22 cellular contexts compared by ENCODE assay signal in the genomic region with DNA sequence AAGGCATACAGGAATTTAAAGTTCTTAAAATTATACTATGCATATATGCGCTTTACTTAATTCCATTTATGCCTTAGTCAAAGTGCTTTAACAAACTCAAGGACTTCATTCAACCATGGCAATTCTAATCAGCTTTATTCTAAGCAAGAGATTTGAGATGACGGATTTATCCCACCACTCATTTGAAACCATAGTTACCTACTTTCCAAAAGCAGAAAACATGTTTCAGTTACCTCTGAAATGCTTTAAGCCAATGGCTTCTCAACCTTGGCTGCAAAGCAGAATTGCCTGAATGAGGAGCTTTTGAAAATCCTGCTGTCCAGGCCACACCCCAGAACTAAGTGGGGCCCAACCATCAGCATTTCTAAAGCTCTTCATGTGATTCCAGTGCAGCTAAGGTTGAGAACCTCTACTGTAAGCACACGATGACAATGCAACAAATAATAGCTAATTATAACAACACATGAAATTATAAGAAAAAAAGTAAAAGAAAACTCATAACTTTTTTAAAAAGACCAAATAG. TPM values are rescaled to one million over a fixed set of nuclear protein-coding genes. Genes with fewer than 3 reads are reported as not detected.
A peak's percentile ranks its signal among the peaks of the same experiment; 100 is the strongest.
DNase-seq lines count a peak whose midpoint lies in the region; ATAC-seq, FAIRE-seq and TF ChIP-seq lines count a peak whose summit lies in the region.
"Had no signal": no experiment of that assay in that cellular context is flagged by ENCODE, and none has a peak within 500 bp of the region (broad histone marks: within the 10 kb centered on the region; RNA-seq: fewer than 3 reads in every experiment).

No MANE protein-coding gene starts in this region.

- no peak for TF ChIP-seq CTCF in K562 (IDR thresholded peaks at IDR 0.05 in 2 of 3, conservative IDR thresholded peaks at IDR 0.05 in 1 of 3; ENCODE audit: insufficient read depth in 2 of 3, low read depth in 1 of 3, low read length in 3 of 3)
- TF ChIP-seq CTCF in keratinocyte (optimal IDR thresholded peaks at IDR 0.05 in 1 of 3, IDR thresholded peaks at IDR 0.05 in 1 of 3, conservative IDR thresholded peaks at IDR 0.05 in 1 of 3; ENCODE audit: extremely low read depth in 1 of 3, insufficient read depth in 2 of 3, low read length in 3 of 3): no peak

- intact Hi-C loops in K562 (cut with micrococcal nuclease): no loop called here

- TF ChIP-seq RAD21 in K562 (CRISPR knock-in tag; conservative IDR thresholded peaks at IDR 0.05 in 1 of 2, IDR thresholded peaks at IDR 0.05 in 1 of 2): no peak

- H3K9ac ChIP-seq in K562 (ENCODE audit: insufficient read depth in 1 of 2, low read depth in 2 of 2, low read length in 2 of 2) (no peak overlapping the region), keratinocyte (ENCODE audit: control insufficient read depth, extremely low read depth, insufficient read depth, low read length) (no peak overlapping the region)
- H3K9ac ChIP-seq: GM23248 had no signal

- no peaks in the 10 kb centered on the region for H3K4me1 ChIP-seq in K562 (replicated peaks in 1 of 2; ENCODE audit: control insufficient read depth in 2 of 2, insufficient read depth in 2 of 2, low read length in 2 of 2)
- no peaks in the 10 kb centered on the region for H3K4me1 ChIP-seq in keratinocyte (ENCODE audit: control insufficient read depth, extremely low read depth, insufficient read depth, low read length)
- H3K4me1 ChIP-seq: Peyer's patch, SJCRH30 had no signal

- H3K36me3 ChIP-seq in H7 (replicated peaks; ENCODE audit: control insufficient read depth, insufficient read depth, low read length) (no peaks in the 10 kb centered on the region), K562 (ENCODE audit: control insufficient read depth, insufficient read depth, low read length) (no peaks in the 10 kb centered on the region), keratinocyte (ENCODE audit: control insufficient read depth in 2 of 2, extremely low read depth in 1 of 2, insufficient read depth in 2 of 2, low read length in 2 of 2) (no peaks in the 10 kb centered on the region)
- H3K36me3 ChIP-seq: Peyer's patch had no signal

- H3K79me2 ChIP-seq in K562 (ENCODE audit: control insufficient read depth, insufficient read depth, low read length) (no peaks in the 10 kb centered on the region), keratinocyte (ENCODE audit: control insufficient read depth, insufficient read depth, low read length) (no peaks in the 10 kb centered on the region)

- POLR2A ChIA-PET in K562 (lab: Yijun Ruan, JAX): no interaction called here

- dilution Hi-C loops in keratinocyte (cut with MboI; ENCODE audit: extremely low pct_ligation_motif_present, low sequenced_read_pairs): no loop called here

- H3K27me3 Mint-ChIP-seq in activated CD8-positive, alpha-beta memory T cell treated with anti-CD3 and anti-CD28 coated beads, Interleukin-2, amount 10 ng/mL, durations not matched to agents 7 days and 5 days: peaks cover 5% of the 10 kb centered on the region

- no TSS peak for BruUV-seq in K562 (replicated peaks; lab: Mats Ljungman, UMichigan)

- CTCF ChIA-PET in K562 (lab: Yijun Ruan, JAX; ENCODE audit: low intra/inter-chr PET ratio): no interaction called here
- CTCF ChIA-PET in activated CD8-positive, alpha-beta memory T cell treated with anti-CD3 and anti-CD28 coated beads, Interleukin-2, amount 10 ng/mL, durations not matched to agents 7 days and 5 days (lab: Charles Lee): no interaction called here

- H2AFZ ChIP-seq in K562 (ENCODE audit: low read depth, low read length) (no peak overlapping the region), keratinocyte (ENCODE audit: control insufficient read depth, low read length) (no peak overlapping the region)
- H2AFZ ChIP-seq: GM23248 had no signal

- H3K9me3 ChIP-seq in K562 (replicated peaks; ENCODE audit: control insufficient read depth, insufficient read depth, low read depth, low read length) (no peaks in the 10 kb centered on the region), keratinocyte (ENCODE audit: control insufficient read depth, low read depth, low read length) (no peaks in the 10 kb centered on the region)
- H3K9me3 ChIP-seq: Peyer's patch, SJCRH30 had no signal

- ATAC-seq in K562 (peak; percentile 36; the same call in 1 of the 3 replicates), GM21526 (IDR thresholded peaks at IDR 0.05; ENCODE audit: low FRiP score, unreplicated experiment) (no peak)
- ATAC-seq in activated CD8-positive, alpha-beta memory T cell treated with anti-CD3 and anti-CD28 coated beads, Interleukin-2, amount 10 ng/mL, durations not matched to agents 7 days and 5 days: no peak
- ATAC-seq: GM12878 had no signal

- no peak overlapping the region for H3K27ac Mint-ChIP-seq in activated CD8-positive, alpha-beta memory T cell treated with anti-CD3 and anti-CD28 coated beads, Interleukin-2, amount 10 ng/mL, durations not matched to agents 7 days and 5 days
- H3K27ac Mint-ChIP-seq: CD8-positive, alpha-beta memory T cell; IgD-negative memory B cell had no signal

- no peaks in the 10 kb centered on the region for H3K27me3 ChIP-seq in H7 (ENCODE audit: control insufficient read depth, insufficient read depth, low read length)
- no peaks in the 10 kb centered on the region for H3K27me3 ChIP-seq in K562 (ENCODE audit: control insufficient read depth in 2 of 2, insufficient read depth in 2 of 2, low read length in 2 of 2)
- no peaks in the 10 kb centered on the region for H3K27me3 ChIP-seq in keratinocyte (ENCODE audit: control insufficient read depth, extremely low read depth, insufficient read depth, low read length)
- H3K27me3 ChIP-seq: Peyer's patch, SJCRH30 had no signal

- in situ Hi-C loops in K562 (cut with MboI): no loop called here

- FAIRE-seq in K562 (lab: Jason Lieb, UNC) (peak; percentile 56), keratinocyte (lab: Jason Lieb, UNC) (peak; percentile 5)
- FAIRE-seq: GM12878 had no signal

- H3K4me2 ChIP-seq in K562 (ENCODE audit: insufficient read depth, low read length) (no peak overlapping the region), keratinocyte (ENCODE audit: control insufficient read depth, extremely low read depth, insufficient read depth, low read depth, low read length) (no peak overlapping the region)

- H3K27ac ChIP-seq in K562 (ENCODE audit: extremely low read depth, low read depth, low read length) (no peak overlapping the region), keratinocyte (ENCODE audit: control insufficient read depth, insufficient read depth, low read length) (no peak overlapping the region)
- H3K27ac ChIP-seq: C4-2B, GM23248, Peyer's patch, SJCRH30 had no signal

- no peak for TF ChIP-seq POLR2A in K562 (conservative IDR thresholded peaks at IDR 0.05)

- no peaks in the 10 kb centered on the region for H3K36me3 Mint-ChIP-seq in activated CD8-positive, alpha-beta memory T cell treated with anti-CD3 and anti-CD28 coated beads, Interleukin-2, amount 10 ng/mL, durations not matched to agents 7 days and 5 days
- H3K36me3 Mint-ChIP-seq: CD8-positive, alpha-beta memory T cell; IgD-negative memory B cell had no signal

- no peaks in the 10 kb centered on the region for H3K9me3 Mint-ChIP-seq in activated CD8-positive, alpha-beta memory T cell treated with anti-CD3 and anti-CD28 coated beads, Interleukin-2, amount 10 ng/mL, durations not matched to agents 7 days and 5 days (ENCODE audit: low read depth)
- H3K9me3 Mint-ChIP-seq: CD8-positive, alpha-beta memory T cell; IgD-negative memory B cell had no signal

- H3K4me3 ChIP-seq in H7 (ENCODE audit: insufficient read depth, low read depth, low read length) (no peak overlapping the region), K562 (no peak overlapping the region), keratinocyte (ENCODE audit: control insufficient read depth in 2 of 3, extremely low read depth in 1 of 3, insufficient read depth in 2 of 3, low read depth in 1 of 3, low read length in 3 of 3) (no peak overlapping the region)
- H3K4me3 ChIP-seq: GM12878, GM23248, Peyer's patch, SJCRH30 had no signal

- no peak for TF ChIP-seq EP300 in K562 (IDR thresholded peaks at IDR 0.05; ENCODE audit: low read length)

- 37% methylated on average over 3 of the region's 3 CpGs for WGBS in K562 (ENCODE audit: insufficient coverage, low coverage, missing lambda C conversion rate)

- no peaks in the 10 kb centered on the region for H3K9me1 ChIP-seq in K562 (ENCODE audit: control insufficient read depth, insufficient read depth, low read length)
- H3K9me1 ChIP-seq in keratinocyte (ENCODE audit: control insufficient read depth, extremely low read depth, insufficient read depth, low read length): no peaks in the 10 kb centered on the region

- DNase-seq in D341Med (ENCODE audit: low spot score) (peak; percentile 30), H7 (peak; percentile 13), K562 (ENCODE audit: extremely low read depth in 1 of 4, low spot score in 3 of 4) (no peak), keratinocyte (ENCODE audit: low read depth, low spot score) (no peak), NCI-H1092 (lab: John Stamatoyannopoulos, UW) (no peak), A172 (ENCODE audit: low spot score) (no peak)
- DNase-seq in activated CD8-positive, alpha-beta memory T cell treated with anti-CD3 and anti-CD28 coated beads, Interleukin-2, amount 10 ng/mL, durations not matched to agents 7 days and 5 days: no peak
- DNase-seq: 8988T; CD8-positive, alpha-beta memory T cell; GM23248; Karpas-422; MV-4-11; NCI-H1694; NCI-H2081 treated with DMSO at 0.1 percent for 48 hours; NCI-H510A; NCI-H748 treated with DMSO at 0.1 percent for 48 hours; Peyer's patch; SJCRH30 had no signal

- H3K4me3 Mint-ChIP-seq in activated CD8-positive, alpha-beta memory T cell treated with anti-CD3 and anti-CD28 coated beads, Interleukin-2, amount 10 ng/mL, durations not matched to agents 7 days and 5 days: no peak overlapping the region
- H3K4me3 Mint-ChIP-seq: CD8-positive, alpha-beta memory T cell; IgD-negative memory B cell had no signal

- H4K20me1 ChIP-seq in K562 (replicated peaks; ENCODE audit: control insufficient read depth, insufficient read depth, low read length) (no peaks in the 10 kb centered on the region), keratinocyte (ENCODE audit: control insufficient read depth, extremely low read depth, insufficient read depth, low read length) (no peaks in the 10 kb centered on the region)

- no peaks in the 10 kb centered on the region for H3K4me1 Mint-ChIP-seq in activated CD8-positive, alpha-beta memory T cell treated with anti-CD3 and anti-CD28 coated beads, Interleukin-2, amount 10 ng/mL, durations not matched to agents 7 days and 5 days
- H3K4me1 Mint-ChIP-seq: CD8-positive, alpha-beta memory T cell; IgD-negative memory B cell had no signal

RNA-seq across cellular contexts. Expression of a gene that starts 44.6 kb away (rescaled TPM):
- total RNA-seq in H7 (2014; rRNA removed; shearing (Covaris generic)): 3.1 and 3.7 TPM in 2 replicates
- 3.6 and 9.3 TPM in 2 replicates for total RNA-seq in K562 (2011; cell fraction: chromatin; rRNA removed; ENCODE audit: low replicate concordance)
- total RNA-seq in K562 (2011; cell fraction: nucleolus; rRNA removed): 1.3 and 1.4 TPM in 2 replicates
- 2.1 and 6.4 TPM in 2 replicates for total RNA-seq in K562 (2011; cell fraction: nucleoplasm; rRNA removed)
- 1.5 and 2.0 TPM in 2 replicates for total RNA-seq in K562 (2014; rRNA removed)
- total RNA-seq in K562 (2014; rRNA removed; fragmentation: Illumina TruSeq; extraction: Trizol): 2.1 and 2.3 TPM in 2 replicates
- total RNA-seq in K562 (2015; rRNA removed; fragmentation: Illumina TruSeq; extraction: Trizol): 1.6 and 2.6 TPM in 2 replicates
- total RNA-seq in K562 (2021): 1.7 and 2.1 TPM in 2 replicates
- 0.41 and 1.7 TPM in 2 replicates for polyA plus RNA-seq in K562 (2011; rRNA removed)
- 0.24 and 0.45 TPM in 2 replicates for polyA plus RNA-seq in K562 (2011; cell fraction: cytosol; rRNA removed)
- 0.65 and 2.3 TPM in 2 replicates for polyA plus RNA-seq in K562 (2011; cell fraction: nucleus; rRNA removed)
- 1.7 and 2.5 TPM in 2 replicates for polyA plus RNA-seq in K562 (2012)
- polyA plus RNA-seq in K562 (2014; fragmentation: Illumina TruSeq; extraction: Trizol): 1.5 TPM in 2 replicates
- under 1 TPM; 0.63 to 0.78 TPM for polyA plus RNA-seq in K562 (2014; fragmentation: Nextera tagmentation; extraction: Ambion mirVana)
- polyA plus RNA-seq in K562 (2014; rRNA removed): 0.80 and 1.2 TPM in 2 replicates
- polyA minus RNA-seq in K562 (2011; rRNA and poly(A)+ RNA removed): 0.75 and 3.4 TPM in 2 replicates
- 1.3 TPM in 1 of 2 replicates, not detected in the other for polyA minus RNA-seq in K562 (2011; cell fraction: cytosol; rRNA and poly(A)+ RNA removed)
- 0.33 and 1.8 TPM in 2 replicates for polyA minus RNA-seq in K562 (2011; cell fraction: nucleus; rRNA and poly(A)+ RNA removed)
- 3.8 to 8.1 TPM (median 6.4 TPM) in 3 replicates for polyA plus RNA-seq in keratinocyte
- 2.7 TPM for polyA plus RNA-seq in keratinocyte (2011; ENCODE audit: low read depth)
- 3.0 and 3.4 TPM in 2 replicates for polyA plus RNA-seq in keratinocyte (2011; cell fraction: cytosol; rRNA removed)
- 8.7 and 10.7 TPM in 2 replicates for polyA plus RNA-seq in keratinocyte (2011; cell fraction: nucleus; rRNA removed)
- polyA plus RNA-seq in keratinocyte (2012; ENCODE audit: low replicate concordance): 0.68 and 5.3 TPM in 2 replicates
- 4.4 to 8.6 TPM (median 6.7 TPM) in 3 replicates for polyA minus RNA-seq in keratinocyte
- polyA minus RNA-seq in keratinocyte (2011; cell fraction: cytosol; rRNA and poly(A)+ RNA removed): 9.4 TPM
- polyA minus RNA-seq in keratinocyte (2011; cell fraction: nucleus; rRNA and poly(A)+ RNA removed): 6.8 and 14.3 TPM in 2 replicates
- total RNA-seq in A172 (2014; rRNA removed; shearing (Covaris generic)): 6.3 and 17.2 TPM in 2 replicates
- total RNA-seq in activated CD8-positive, alpha-beta memory T cell treated with anti-CD3 and anti-CD28 coated beads, Interleukin-2, amount 10 ng/mL, durations not matched to agents 7 days and 5 days: 1 to 10 TPM; 2.9 to 5.3 TPM
- polyA plus RNA-seq: IgD-negative memory B cell had no signal

Comparison
In these comparisons a context has a peak if more than half of its experiments do, and no peak if none do; other contexts are left out.
1. DNase-seq: peak in D341Med (single experiment) and H7 (single experiment); none in K562 (0 of 4), keratinocyte (single experiment), NCI-H1092 (single experiment), A172 (single experiment) and activated CD8-positive, alpha-beta memory T cell treated with anti-CD3 and anti-CD28 coated beads, Interleukin-2, amount 10 ng/mL, durations not matched to agents 7 days and 5 days (single experiment).